Comparison of ENCODE assay signal across 19 cellular contexts in genomic region chrX:16587776-16588175, GRCh38.
DNase-seq lines count a peak whose midpoint lies in the region; ATAC-seq, FAIRE-seq and TF ChIP-seq lines count a peak whose summit lies in the region.
"Had no signal": no experiment of that assay in that cellular context is flagged by ENCODE, and none has a peak within 500 bp of the region (broad histone marks: within the 10 kb centered on the region; RNA-seq: fewer than 3 reads in every experiment).

No MANE protein-coding gene starts in this region.

- no peaks in the 10 kb centered on the region for H3K36me3 Mint-ChIP-seq in Calu3 (ENCODE audit: insufficient read depth, unreplicated experiment)

- H3K36me3 ChIP-seq in GM23248 (ENCODE audit: low read depth) (no peaks in the 10 kb centered on the region), HUES6 (ENCODE audit: control insufficient read depth, insufficient read depth, low read length) (peaks cover 65% of the 10 kb centered on the region), bronchial epithelial cell (ENCODE audit: control insufficient read depth, insufficient read depth, low read length) (no peaks in the 10 kb centered on the region)

- H3K4me3 ChIP-seq in GM23248 (no peak overlapping the region), HUES6 (ENCODE audit: low read depth, low read length) (no peak overlapping the region), bronchial epithelial cell (ENCODE audit: low read depth, low read length) (no peak overlapping the region), fibroblast of mammary gland (ENCODE audit: control insufficient read depth, low read depth, low read length) (no peak overlapping the region)
- H3K4me3 ChIP-seq: A549, HAP-1 had no signal

- 85% methylated on average over 2 of the region's 2 CpGs for WGBS in GM23248 (ENCODE audit: low coverage in 1 of 2, low lambda C conversion rate in 2 of 2, missing lambda C conversion rate in 2 of 2), 2 experiments

- ATAC-seq in HG03045 (IDR thresholded peaks at IDR 0.05; ENCODE audit: unreplicated experiment): no peak
- ATAC-seq: A549; CD8-positive, alpha-beta T cell had no signal

- TF ChIP-seq CTCF in bronchial epithelial cell (IDR thresholded peaks at IDR 0.05; ENCODE audit: insufficient read depth, low read length, severe bottlenecking): no peak
- no peak for TF ChIP-seq CTCF in fibroblast of mammary gland (conservative IDR thresholded peaks at IDR 0.05; ENCODE audit: control insufficient read depth, insufficient read depth, low read depth, low read length)
- TF ChIP-seq CTCF in Calu3 (IDR thresholded peaks at IDR 0.05; ENCODE audit: unreplicated experiment): no peak

- H3K4me1 ChIP-seq in GM23248 (ENCODE audit: insufficient read depth) (peaks cover 5% of the 10 kb centered on the region; the same call in 1 of the 2 replicates), HUES6 (ENCODE audit: control insufficient read depth, insufficient read depth, low read length) (peaks cover 27% of the 10 kb centered on the region)

- no TSS peak for BruUV-seq in Calu3 (replicated peaks; lab: Mats Ljungman, UMichigan)

- no peaks in the 10 kb centered on the region; the same call in 1 of the 2 replicates for H3F3A ChIP-seq in GM23248 (ENCODE audit: insufficient read depth)

- H3K4me1 Mint-ChIP-seq in Calu3 (ENCODE audit: low read depth, unreplicated experiment): no peaks in the 10 kb centered on the region
- H3K4me1 Mint-ChIP-seq: CD14-positive monocyte had no signal

- intact Hi-C loops in Calu3 (cut with micrococcal nuclease; ENCODE audit: unreplicated experiment): no loop called here

- no peaks in the 10 kb centered on the region for H4K20me1 ChIP-seq in GM23248 (ENCODE audit: insufficient read depth)

- in situ Hi-C loops in GM23248 (cut with MboI): no loop called here

- H3K79me2 ChIP-seq in GM23248 (ENCODE audit: insufficient read depth): no peaks in the 10 kb centered on the region

- H3K27me3 Mint-ChIP-seq in Calu3 (ENCODE audit: unreplicated experiment): no peaks in the 10 kb centered on the region

- no peak for FAIRE-seq in bronchial epithelial cell (lab: Jason Lieb, UNC)
- FAIRE-seq: A549, GM18507, HTR-8/SVneo had no signal

- DNase-seq in GM23248 (peak; percentile 34), bronchial epithelial cell (ENCODE audit: low read depth) (peak; percentile 63), fibroblast of mammary gland (ENCODE audit: low read depth) (peak; percentile 35), Calu3 (no peak), NCI-H226 (no peak), NCI-H446 treated with DMSO at 0.1 percent for 48 hours (lab: John Stamatoyannopoulos, UW) (no peak)
- DNase-seq: CD8-positive, alpha-beta T cell; COR-L47; DMS53; GOT3; HFFc6; KBM-7 had no signal

- H3K27me3 ChIP-seq in GM23248 (replicated peaks; ENCODE audit: insufficient read depth) (no peaks in the 10 kb centered on the region), HUES6 (ENCODE audit: control insufficient read depth, insufficient read depth, low read length) (no peaks in the 10 kb centered on the region), bronchial epithelial cell (ENCODE audit: control insufficient read depth, insufficient read depth, low read length) (no peaks in the 10 kb centered on the region)

- no peaks in the 10 kb centered on the region for H3K9me2 ChIP-seq in GM23248 (ENCODE audit: insufficient read depth)

- H3K27ac Mint-ChIP-seq in Calu3 (ENCODE audit: unreplicated experiment): no peak overlapping the region
- H3K27ac Mint-ChIP-seq: CD8-positive, alpha-beta T cell; HFFc6 had no signal

- H3K27ac ChIP-seq in GM23248 (no peak overlapping the region), HUES6 (ENCODE audit: low read depth, low read length) (0 out of 2 replicates have a peak overlapping the region, but pooled peaks have one; percentile 41)
- H3K27ac ChIP-seq: A549 had no signal

- H3K4me3 Mint-ChIP-seq in Calu3 (ENCODE audit: low read depth, unreplicated experiment): no peak overlapping the region
- H3K4me3 Mint-ChIP-seq: CD14-positive monocyte; CD8-positive, alpha-beta T cell; HFFc6 had no signal

- H3K4me2 ChIP-seq in GM23248 (ENCODE audit: unreplicated experiment): no peak overlapping the region
- H3K4me2 ChIP-seq: A549 had no signal

- H3K9ac ChIP-seq in GM23248 (no peak overlapping the region), HUES6 (ENCODE audit: low read length) (no peak overlapping the region)

- H2AFZ ChIP-seq in GM23248: no peak overlapping the region

- H3K9me3 ChIP-seq in GM23248 (ENCODE audit: low read depth): no peaks in the 10 kb centered on the region
- H3K9me3 ChIP-seq in HUES6 (ENCODE audit: control insufficient read depth, insufficient read depth, low read depth, low read length): peaks cover 7% of the 10 kb centered on the region; the same call in 1 of the 2 replicates
- H3K9me3 ChIP-seq: HAP-1 had no signal

- no peaks in the 10 kb centered on the region for H3K9me3 Mint-ChIP-seq in Calu3 (ENCODE audit: low read depth, unreplicated experiment)
- H3K9me3 Mint-ChIP-seq: CD8-positive, alpha-beta T cell; HFFc6 had no signal

- CTCF ChIA-PET in Calu3 (lab: Charles Lee): no interaction called here

Comparison
In these comparisons a context has a peak if more than half of its experiments do, and no peak if none do; other contexts are left out.
1. DNase-seq: peak in GM23248 (single experiment), bronchial epithelial cell (single experiment) and fibroblast of mammary gland (single experiment); none in Calu3 (single experiment), NCI-H226 (single experiment) and NCI-H446 treated with DMSO at 0.1 percent for 48 hours (single experiment).